Comparison of ENCODE assay signal across 8 cellular contexts in the genomic region with DNA sequence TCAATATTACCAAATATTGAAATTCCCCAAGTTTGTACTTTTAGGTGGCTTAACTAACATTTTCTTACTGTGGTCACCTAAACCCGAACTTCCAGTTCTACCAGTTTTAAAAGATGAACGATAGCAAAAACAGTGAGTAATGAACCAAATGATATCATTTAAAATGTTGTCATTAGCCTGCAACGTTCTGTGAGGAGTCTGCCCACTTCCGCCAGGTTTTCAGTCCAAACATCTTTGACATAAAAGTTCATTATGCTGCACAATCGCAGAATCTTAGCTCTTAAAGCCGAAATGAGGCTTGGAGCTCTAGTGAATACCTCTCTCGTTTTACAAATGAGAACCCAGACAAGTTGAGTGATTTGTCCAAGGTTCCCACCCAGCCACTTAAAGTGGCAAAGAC. TPM values are rescaled to one million over a fixed set of nuclear protein-coding genes. Genes with fewer than 3 reads are reported as not detected.
DNase-seq lines count a peak whose midpoint lies in the region; ATAC-seq and TF ChIP-seq lines count a peak whose summit lies in the region.

No MANE protein-coding gene starts in this region.

- peak overlapping the region; percentile 70 for H3K4me3 ChIP-seq in iPS-11a (ENCODE audit: low read depth, low read length)

- ATAC-seq in activated T-cell treated with anti-CD3 and anti-CD28 coated beads, Interleukin-2, amount 50 U/mL, for 72 hours (replicated peaks in 1 of 2): no peak
- no peak for ATAC-seq in stimulated activated naive CD8-positive, alpha-beta T cell treated with anti-CD3 and anti-CD28 coated beads, Interleukin-15, amount 100 ng/mL, for 72 hours
- no peak for ATAC-seq in GM21786 (IDR thresholded peaks at IDR 0.05; ENCODE audit: unreplicated experiment)

- H3K27me3 Mint-ChIP-seq in activated T-cell treated with anti-CD3 and anti-CD28 coated beads, Interleukin-2, amount 50 U/mL, for 72 hours (ENCODE audit: low read depth): peaks cover 20% of the 10 kb centered on the region
- H3K27me3 Mint-ChIP-seq in stimulated activated naive CD8-positive, alpha-beta T cell treated with anti-CD3 and anti-CD28 coated beads, Interleukin-15, amount 100 ng/mL, for 72 hours: peaks cover 7% of the 10 kb centered on the region

- in situ Hi-C loops in GM13977 (cut with MboI; ENCODE audit: low pct_unique_long_range_greater_than_20kb, low sequenced_read_pairs, unreplicated experiment): loop anchor here (25.0 kb wide), 1 partner anchor 328 kb away; a partner anchor contains a TSS

- H3K27ac ChIP-seq in 22Rv1: peak overlapping the region; percentile 59

- peak overlapping the region; percentile 87 to 92 for H3K4me3 Mint-ChIP-seq in activated T-cell treated with anti-CD3 and anti-CD28 coated beads, Interleukin-2, amount 50 U/mL, for 72 hours
- H3K4me3 Mint-ChIP-seq in stimulated activated naive CD8-positive, alpha-beta T cell treated with anti-CD3 and anti-CD28 coated beads, Interleukin-15, amount 100 ng/mL, for 72 hours: peak overlapping the region; percentile 88 to 93

- TF ChIP-seq CTCF in 22Rv1 (IDR thresholded peaks at IDR 0.05) (no peak), GM13977 (IDR thresholded peaks at IDR 0.05; ENCODE audit: extremely low read depth, insufficient read depth, missing control alignments) (no peak)

- no peaks in the 10 kb centered on the region for H3K36me3 Mint-ChIP-seq in activated T-cell treated with anti-CD3 and anti-CD28 coated beads, Interleukin-2, amount 50 U/mL, for 72 hours (ENCODE audit: insufficient read depth in 2 of 2)

- H3K4me1 Mint-ChIP-seq in activated T-cell treated with anti-CD3 and anti-CD28 coated beads, Interleukin-2, amount 50 U/mL, for 72 hours (ENCODE audit: low read depth): no peaks in the 10 kb centered on the region
- peaks cover 6% of the 10 kb centered on the region for H3K4me1 Mint-ChIP-seq in stimulated activated naive CD8-positive, alpha-beta T cell treated with anti-CD3 and anti-CD28 coated beads, Interleukin-15, amount 100 ng/mL, for 72 hours

- peak overlapping the region; percentile 88 for H3K27ac Mint-ChIP-seq in activated T-cell treated with anti-CD3 and anti-CD28 coated beads, Interleukin-2, amount 50 U/mL, for 72 hours
- H3K27ac Mint-ChIP-seq in stimulated activated naive CD8-positive, alpha-beta T cell treated with anti-CD3 and anti-CD28 coated beads, Interleukin-15, amount 100 ng/mL, for 72 hours: peak overlapping the region; percentile 94 to 97

- DNase-seq in GM13977 (ENCODE audit: low spot score): peak; percentile 26
- DNase-seq in activated T-cell treated with anti-CD3 and anti-CD28 coated beads, Interleukin-2, amount 50 U/mL, for 72 hours: peak; percentile 3 to 6
- no peak for DNase-seq in stimulated activated naive CD8-positive, alpha-beta T cell treated with anti-CD3 and anti-CD28 coated beads, Interleukin-15, amount 100 ng/mL, for 72 hours
- no peak for DNase-seq in SHP77 treated with DMSO at 0.1 percent for 48 hours (lab: John Stamatoyannopoulos, UW)
- DNase-seq in SW480 (ENCODE audit: low spot score): no peak

- H3K9me3 Mint-ChIP-seq in activated T-cell treated with anti-CD3 and anti-CD28 coated beads, Interleukin-2, amount 50 U/mL, for 72 hours: no peaks in the 10 kb centered on the region
- no peaks in the 10 kb centered on the region for H3K9me3 Mint-ChIP-seq in stimulated activated naive CD8-positive, alpha-beta T cell treated with anti-CD3 and anti-CD28 coated beads, Interleukin-15, amount 100 ng/mL, for 72 hours

RNA-seq across cellular contexts. Expression of a gene that starts 0.8 kb away (rescaled TPM):
- 10 to 100 TPM; 33.1 to 46.2 TPM for total RNA-seq in activated T-cell treated with anti-CD3 and anti-CD28 coated beads, Interleukin-2, amount 50 U/mL, for 72 hours

RNA-seq across cellular contexts. Expression of a gene that starts 19.1 kb away (rescaled TPM):
- total RNA-seq in activated T-cell treated with anti-CD3 and anti-CD28 coated beads, Interleukin-2, amount 50 U/mL, for 72 hours: not detected

RNA-seq across cellular contexts. Expression of a gene that starts 49.7 kb away (rescaled TPM):
- total RNA-seq in activated T-cell treated with anti-CD3 and anti-CD28 coated beads, Interleukin-2, amount 50 U/mL, for 72 hours: not detected

Comparison
In these comparisons a context has a peak if more than half of its experiments do, and no peak if none do; other contexts are left out.
1. DNase-seq: peak in GM13977 (single experiment) and activated T-cell treated with anti-CD3 and anti-CD28 coated beads, Interleukin-2, amount 50 U/mL, for 72 hours (2 of 2); none in stimulated activated naive CD8-positive, alpha-beta T cell treated with anti-CD3 and anti-CD28 coated beads, Interleukin-15, amount 100 ng/mL, for 72 hours (0 of 2), SHP77 treated with DMSO at 0.1 percent for 48 hours (single experiment) and SW480 (single experiment).